ENCODE assay signal across 14 cellular contexts in genomic region chr16:75801307-75801706, GRCh38.
A peak's percentile ranks its signal among the peaks of the same experiment; 100 is the strongest.
DNase-seq lines count a peak whose midpoint lies in the region; ATAC-seq and TF ChIP-seq lines count a peak whose summit lies in the region.
"Had no signal": no experiment of that assay in that cellular context is flagged by ENCODE, and none has a peak within 500 bp of the region (broad histone marks: within the 10 kb centered on the region; RNA-seq: fewer than 3 reads in every experiment).

No MANE protein-coding gene starts in this region.

- intact Hi-C loops in OCI-LY7 (cut with micrococcal nuclease; ENCODE audit: unreplicated experiment) = loop anchor here (5.0 to 10.0 kb wide), 2 partner anchors 141 to 853 kb away; no protein-coding TSS in a partner anchor

- no peaks in the 10 kb centered on the region for H3K36me3 ChIP-seq in OCI-LY7 (ENCODE audit: insufficient read depth, low read length)
- H3K36me3 ChIP-seq in endodermal cell (ENCODE audit: control insufficient read depth, insufficient read depth, low read length) = no peaks in the 10 kb centered on the region
- H3K36me3 ChIP-seq: spleen, upper lobe of left lung had no signal

- no peak overlapping the region for H3K4me2 ChIP-seq in OCI-LY7 (ENCODE audit: low read length)

- CTCF ChIA-PET in OCI-LY7 (lab: Charles Lee; ENCODE audit: unreplicated experiment) = no interaction called here

- DNase-seq in NCI-H1417 (lab: John Stamatoyannopoulos, UW) = peak in 2 of 3 experiments; percentile 20 to 50
- no peak for DNase-seq in NCI-H1417 treated with DMSO at 0.1 percent for 48 hours (lab: John Stamatoyannopoulos, UW)
- no peak for DNase-seq in OCI-LY7 (ENCODE audit: low spot score)
- DNase-seq in endodermal cell = no peak
- no peak for DNase-seq in progenitor cell of endocrine pancreas (ENCODE audit: low spot score, unreplicated experiment)
- DNase-seq in activated CD4-positive, alpha-beta T cell treated with anti-CD3 and anti-CD28 coated beads for 1 hour = no peak
- no peak for DNase-seq in DMS53 (lab: John Stamatoyannopoulos, UW)
- DNase-seq: activated gamma-delta T cell treated with Interleukin-2 at 50 U/mL for 16 hours, cerebellar nuclear complex, DMS153, spleen, upper lobe of left lung had no signal

- no peaks in the 10 kb centered on the region for H3K9me2 ChIP-seq in OCI-LY7 (ENCODE audit: insufficient read depth, low read length)

- H3K4me3 Mint-ChIP-seq in endodermal cell = no peak overlapping the region
- no peak overlapping the region for H3K4me3 Mint-ChIP-seq in progenitor cell of endocrine pancreas (ENCODE audit: low read depth)
- H3K4me3 Mint-ChIP-seq: natural killer cell treated with Interleukin-12 subunit alpha and Interleukin-12 subunit beta and Interleukin-15 and Interleukin-18, amount 100 ng/mL, for 72 hours had no signal

- H3K27me3 ChIP-seq in endodermal cell (ENCODE audit: control insufficient read depth, insufficient read depth, low read length, poor library complexity, severe bottlenecking) = no peaks in the 10 kb centered on the region
- H3K27me3 ChIP-seq: upper lobe of left lung had no signal

- peaks cover 44% of the 10 kb centered on the region for H3K27me3 Mint-ChIP-seq in endodermal cell (ENCODE audit: insufficient read depth)
- no peaks in the 10 kb centered on the region for H3K27me3 Mint-ChIP-seq in progenitor cell of endocrine pancreas

- WGBS in endodermal cell (ENCODE audit: insufficient coverage in 1 of 2, insufficient read length in 1 of 2), 2 experiments = 82% methylated on average over 3 of the region's 3 CpGs; no CpG with 5 or more reads in 1 of the 2 experiments

- H3K9me3 ChIP-seq in OCI-LY7 (ENCODE audit: low read length) (no peaks in the 10 kb centered on the region), endodermal cell (ENCODE audit: control insufficient read depth, low read length) (peaks cover 7% of the 10 kb centered on the region)
- H3K9me3 ChIP-seq: spleen, upper lobe of left lung had no signal

- H3K9me3 Mint-ChIP-seq in endodermal cell = no peaks in the 10 kb centered on the region
- peaks cover 5% of the 10 kb centered on the region for H3K9me3 Mint-ChIP-seq in progenitor cell of endocrine pancreas (ENCODE audit: low read depth)
- H3K9me3 Mint-ChIP-seq: natural killer cell treated with Interleukin-12 subunit alpha and Interleukin-12 subunit beta and Interleukin-15 and Interleukin-18, amount 100 ng/mL, for 72 hours had no signal

- no peak overlapping the region for H3K27ac ChIP-seq in OCI-LY7 (ENCODE audit: low read depth, low read length, poor library complexity, severe bottlenecking)
- H3K27ac ChIP-seq in endodermal cell (ENCODE audit: low read depth, low read length) = no peak overlapping the region
- H3K27ac ChIP-seq: spleen, upper lobe of left lung had no signal

- no peaks in the 10 kb centered on the region for H4K20me1 ChIP-seq in OCI-LY7 (ENCODE audit: insufficient read depth, low read length)

- no peak overlapping the region for H3K4me3 ChIP-seq in OCI-LY7 (ENCODE audit: low read depth, low read length, poor library complexity, severe bottlenecking)
- no peak overlapping the region for H3K4me3 ChIP-seq in endodermal cell (ENCODE audit: low read length)
- H3K4me3 ChIP-seq: spleen, upper lobe of left lung had no signal

- no peak for ATAC-seq in esophagus mucosa
- ATAC-seq: natural killer cell treated with Interleukin-12 subunit alpha and Interleukin-12 subunit beta and Interleukin-15 and Interleukin-18, amount 100 ng/mL, for 72 hours had no signal

- H3K4me1 ChIP-seq in OCI-LY7 (ENCODE audit: insufficient read depth, low read length, poor library complexity, severe bottlenecking) (no peaks in the 10 kb centered on the region), endodermal cell (ENCODE audit: control insufficient read depth, insufficient read depth, low read length) (no peaks in the 10 kb centered on the region)
- H3K4me1 ChIP-seq: spleen, upper lobe of left lung had no signal

- H3K9ac ChIP-seq in endodermal cell (ENCODE audit: extremely low read depth, low read length, poor library complexity, severe bottlenecking) = no peak overlapping the region

- BruUV-seq in OCI-LY7 (replicated peaks; lab: Mats Ljungman, UMichigan) = no TSS peak

- H3K36me3 Mint-ChIP-seq in endodermal cell (ENCODE audit: low read depth) = no peaks in the 10 kb centered on the region
- H3K36me3 Mint-ChIP-seq in progenitor cell of endocrine pancreas (ENCODE audit: insufficient read depth) = no peaks in the 10 kb centered on the region
- H3K36me3 Mint-ChIP-seq: natural killer cell treated with Interleukin-12 subunit alpha and Interleukin-12 subunit beta and Interleukin-15 and Interleukin-18, amount 100 ng/mL, for 72 hours had no signal

- no peaks in the 10 kb centered on the region for H3K79me2 ChIP-seq in OCI-LY7 (ENCODE audit: insufficient read depth, low read depth, low read length)

- H3K4me1 Mint-ChIP-seq in endodermal cell (peaks cover 12% of the 10 kb centered on the region), progenitor cell of endocrine pancreas (ENCODE audit: low read depth) (no peaks in the 10 kb centered on the region)

- POLR2A ChIA-PET in OCI-LY7 (lab: Charles Lee) = no interaction called here

- TF ChIP-seq CTCF in OCI-LY7 (conservative IDR thresholded peaks at IDR 0.05; ENCODE audit: low read length) (peak; percentile 69), endodermal cell (conservative IDR thresholded peaks at IDR 0.05) (peak; percentile 56), progenitor cell of endocrine pancreas (IDR thresholded peaks at IDR 0.05; ENCODE audit: unreplicated experiment) (peak; percentile 43)

- H2AFZ ChIP-seq in OCI-LY7 (ENCODE audit: low read length) = no peak overlapping the region

- H3K27ac Mint-ChIP-seq in endodermal cell (no peak overlapping the region), progenitor cell of endocrine pancreas (no peak overlapping the region)
- H3K27ac Mint-ChIP-seq: natural killer cell treated with Interleukin-12 subunit alpha and Interleukin-12 subunit beta and Interleukin-15 and Interleukin-18, amount 100 ng/mL, for 72 hours had no signal

Comparison
In these comparisons a context has a peak if more than half of its experiments do, and no peak if none do; other contexts are left out.
1. DNase-seq: peak in NCI-H1417 (2 of 3); none in NCI-H1417 treated with DMSO at 0.1 percent for 48 hours (single experiment), OCI-LY7 (single experiment), endodermal cell (single experiment), progenitor cell of endocrine pancreas (single experiment), activated CD4-positive, alpha-beta T cell treated with anti-CD3 and anti-CD28 coated beads for 1 hour (single experiment) and DMS53 (single experiment).
2. Peak in every context shown above with its lines, with median percentiles within 50 percentile points of each other: CTCF ChIP-seq.